Comparison of ENCODE assay signal across 8 cellular contexts in the genomic region with DNA sequence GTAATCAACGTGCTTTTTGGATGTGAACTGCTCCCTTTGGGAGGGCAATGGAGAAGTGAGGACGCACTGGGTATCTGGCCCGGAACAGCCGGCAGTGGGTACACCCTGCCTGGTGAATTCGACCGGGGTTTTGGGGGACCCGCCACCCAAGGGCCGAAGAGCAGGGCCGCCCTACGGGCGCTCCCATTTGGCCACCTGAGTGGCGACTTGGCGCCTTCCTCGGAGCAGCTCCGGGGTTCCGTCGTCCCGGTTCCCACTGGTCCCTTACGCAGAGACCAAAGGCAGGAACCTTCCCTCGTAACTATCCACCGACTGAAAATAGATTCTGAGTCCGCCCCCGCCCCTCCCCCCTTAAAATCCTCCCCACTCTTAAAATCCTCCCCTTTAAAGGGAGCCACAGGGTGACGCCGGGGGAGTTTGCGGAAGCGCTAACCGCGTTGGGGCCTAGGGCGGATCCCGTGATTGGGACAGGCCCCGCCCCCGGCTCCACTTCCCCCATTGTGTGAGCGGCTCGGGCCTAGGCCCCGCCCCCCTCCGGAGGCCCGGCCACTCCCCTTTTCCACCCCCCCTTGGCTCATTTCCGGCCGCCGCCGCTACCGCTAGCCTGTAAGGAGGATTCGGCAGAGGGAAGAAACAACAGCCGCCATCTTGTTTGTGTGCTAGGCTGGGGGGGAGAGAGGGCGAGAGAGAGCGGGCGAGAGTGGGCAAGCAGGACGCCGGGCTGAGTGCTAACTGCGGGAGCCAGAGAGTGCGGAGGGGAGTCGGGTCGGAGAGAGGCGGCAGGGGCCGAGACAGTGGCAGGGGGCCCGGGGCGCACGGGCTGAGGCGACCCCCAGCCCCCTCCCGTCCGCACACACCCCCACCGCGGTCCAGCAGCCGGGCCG. TPM values are rescaled to one million over a fixed set of nuclear protein-coding genes. Genes with fewer than 3 reads are reported as not detected.
DNase-seq lines count a peak whose midpoint lies in the region; ATAC-seq and TF ChIP-seq lines count a peak whose summit lies in the region.

No MANE protein-coding gene starts in this region.

- H3K27ac ChIP-seq in osteoblast (ENCODE audit: low read depth, low read length) (peak overlapping the region; percentile 90), thoracic aorta (peak overlapping the region; percentile 99 to 100)

- no peaks in the 10 kb centered on the region for H3K27me3 ChIP-seq in osteoblast (ENCODE audit: insufficient read depth, low read length)
- no peaks in the 10 kb centered on the region for H3K27me3 ChIP-seq in thoracic aorta (replicated peaks; ENCODE audit: insufficient read depth)

- TF ChIP-seq CTCF in GM10266 (IDR thresholded peaks at IDR 0.05; ENCODE audit: control insufficient read depth, insufficient read depth, low read depth, missing control alignments) (no peak), glutamatergic neuron (IDR thresholded peaks at IDR 0.05; ENCODE audit: partially characterized antibody, unreplicated experiment) (no peak), osteoblast (IDR thresholded peaks at IDR 0.05; ENCODE audit: extremely low read depth, low read depth, low read length) (no peak), thoracic aorta (IDR thresholded peaks at IDR 0.05) (no peak)

- ATAC-seq in HG02642 (IDR thresholded peaks at IDR 0.05; ENCODE audit: poor library complexity, unreplicated experiment) (peak; percentile 78), thoracic aorta (ENCODE audit: insufficient number of reproducible peaks, low FRiP score, low read depth) (peak; percentile 95)
- peak; percentile 81 for ATAC-seq in activated naive CD8-positive, alpha-beta T cell treated with anti-CD3 and anti-CD28 coated beads, Interleukin-2, amount 10 ng/mL, durations not matched to agents 7 days and 5 days (ENCODE audit: low read depth)

- H3K4me1 Mint-ChIP-seq in activated naive CD8-positive, alpha-beta T cell treated with anti-CD3 and anti-CD28 coated beads, Interleukin-2, amount 10 ng/mL, durations not matched to agents 7 days and 5 days = peaks cover 20% of the 10 kb centered on the region
- peaks cover 14% of the 10 kb centered on the region for H3K4me1 Mint-ChIP-seq in glutamatergic neuron (ENCODE audit: low read depth, unreplicated experiment)

- H4K20me1 ChIP-seq in osteoblast (ENCODE audit: insufficient read depth, low read length) = peaks cover 32% of the 10 kb centered on the region

- DNase-seq in GM10266 (ENCODE audit: extremely low spot score) = peak; percentile 99
- DNase-seq in NCI-H1105 treated with DMSO at 0.1 percent for 48 hours (lab: John Stamatoyannopoulos, UW) = peak; percentile 96
- DNase-seq in SKM-1 treated with dmso at 0.1 percent for 144 hours (lab: John Stamatoyannopoulos, UW; ENCODE audit: unreplicated experiment) = peak; percentile 96
- DNase-seq in activated naive CD8-positive, alpha-beta T cell treated with anti-CD3 and anti-CD28 coated beads, Interleukin-2, amount 10 ng/mL, durations not matched to agents 7 days and 5 days = peak; percentile 99
- peak; percentile 99 for DNase-seq in glutamatergic neuron
- peak; percentile 99 for DNase-seq in osteoblast (ENCODE audit: insufficient read length, low spot score, missing footprints)
- peak; percentile 95 for DNase-seq in thoracic aorta (ENCODE audit: low spot score)

- H3K4me3 Mint-ChIP-seq in activated naive CD8-positive, alpha-beta T cell treated with anti-CD3 and anti-CD28 coated beads, Interleukin-2, amount 10 ng/mL, durations not matched to agents 7 days and 5 days = peak overlapping the region; percentile 96
- H3K4me3 Mint-ChIP-seq in glutamatergic neuron (ENCODE audit: unreplicated experiment) = peak overlapping the region; percentile 97

- H3K79me2 ChIP-seq in osteoblast (ENCODE audit: insufficient read depth, low read length) = peaks cover 46% of the 10 kb centered on the region

- H3K27me3 Mint-ChIP-seq in activated naive CD8-positive, alpha-beta T cell treated with anti-CD3 and anti-CD28 coated beads, Interleukin-2, amount 10 ng/mL, durations not matched to agents 7 days and 5 days = no peaks in the 10 kb centered on the region
- peaks cover 5% of the 10 kb centered on the region for H3K27me3 Mint-ChIP-seq in glutamatergic neuron (ENCODE audit: unreplicated experiment)

- peak overlapping the region; percentile 94 for H3K4me3 ChIP-seq in osteoblast (ENCODE audit: insufficient read depth, low read length)
- H3K4me3 ChIP-seq in thoracic aorta = peak overlapping the region; percentile 86

- H3K9me3 Mint-ChIP-seq in activated naive CD8-positive, alpha-beta T cell treated with anti-CD3 and anti-CD28 coated beads, Interleukin-2, amount 10 ng/mL, durations not matched to agents 7 days and 5 days = no peaks in the 10 kb centered on the region
- peaks cover 16% of the 10 kb centered on the region for H3K9me3 Mint-ChIP-seq in glutamatergic neuron (ENCODE audit: unreplicated experiment)

- H3K9me3 ChIP-seq in osteoblast (ENCODE audit: low read depth, low read length) = no peaks in the 10 kb centered on the region
- H3K9me3 ChIP-seq in thoracic aorta = no peaks in the 10 kb centered on the region

- peak overlapping the region; percentile 100 for H3K27ac Mint-ChIP-seq in activated naive CD8-positive, alpha-beta T cell treated with anti-CD3 and anti-CD28 coated beads, Interleukin-2, amount 10 ng/mL, durations not matched to agents 7 days and 5 days
- H3K27ac Mint-ChIP-seq in glutamatergic neuron (ENCODE audit: unreplicated experiment) = peak overlapping the region; percentile 99

- H2AFZ ChIP-seq in osteoblast (ENCODE audit: low read length) = peak overlapping the region; percentile 88

- POLR2A ChIA-PET in activated naive CD8-positive, alpha-beta T cell treated with anti-CD3 and anti-CD28 coated beads, Interleukin-2, amount 10 ng/mL, durations not matched to agents 7 days and 5 days (lab: Charles Lee) = interaction anchor here (0.5 to 6.9 kb wide), 9 partner anchors 22 to 355 kb away, joined by 3 to 118 read pairs (median 3); a partner anchor contains a TSS

- H3K4me1 ChIP-seq in osteoblast (ENCODE audit: insufficient read depth, low read length) = peaks cover 35% of the 10 kb centered on the region
- peaks cover 20 to 31% of the 10 kb centered on the region in 2 donors for H3K4me1 ChIP-seq in thoracic aorta (ENCODE audit: control insufficient read depth in 1 of 2, low read depth in 2 of 2)

- H3K36me3 ChIP-seq in osteoblast (ENCODE audit: insufficient read depth, low read length) = no peaks in the 10 kb centered on the region
- H3K36me3 ChIP-seq in thoracic aorta = no peaks in the 10 kb centered on the region

- peaks cover 9% of the 10 kb centered on the region for H3K36me3 Mint-ChIP-seq in activated naive CD8-positive, alpha-beta T cell treated with anti-CD3 and anti-CD28 coated beads, Interleukin-2, amount 10 ng/mL, durations not matched to agents 7 days and 5 days
- peaks cover 6% of the 10 kb centered on the region for H3K36me3 Mint-ChIP-seq in glutamatergic neuron (ENCODE audit: unreplicated experiment)

- peak overlapping the region; percentile 88 for H3K4me2 ChIP-seq in osteoblast (ENCODE audit: insufficient read depth, low read length)

RNA-seq across cellular contexts. Expression of a gene that starts 1.0 kb away (rescaled TPM):
- 10 to 100 TPM; 82.9 to 85.4 TPM for total RNA-seq in activated naive CD8-positive, alpha-beta T cell treated with anti-CD3 and anti-CD28 coated beads, Interleukin-2, amount 10 ng/mL, durations not matched to agents 7 days and 5 days
- total RNA-seq in glutamatergic neuron (ENCODE audit: unreplicated experiment) (127 TPM), osteoblast (67.7 and 71.0 TPM in 2 replicates), thoracic aorta (100 to 1,000 TPM in 1 of 2 donors, 10 to 100 TPM in 1; 59.0 to 114 TPM)

Comparison
In these comparisons a context has a peak if more than half of its experiments do, and no peak if none do; other contexts are left out.
1. Peak in every context shown above with its lines: DNase-seq, ATAC-seq, H3K4me3 ChIP-seq and H3K27ac ChIP-seq.